1 cellular context compared by ENCODE assay signal in genomic region chr19:51926784-51927741, GRCh38.
TF ChIP-seq lines count a peak whose summit lies in the region.

ZNF613 (plus strand) TSS chr19:51927472; CDS start chr19:51936221, 8,749 bp downstream.

TF ChIP-seq in HepG2, 621 proteins besides CTCF, POLR2A, EP300 and RAD21 (continued from another document and continues in another):
- TF ChIP-seq PRDM15 (CRISPR knock-in tag; IDR thresholded peaks at IDR 0.05) = no peak
- no peak for TF ChIP-seq RFX1 (IDR thresholded peaks at IDR 0.05)
- TF ChIP-seq HES4 (CRISPR knock-in tag; IDR thresholded peaks at IDR 0.05; ENCODE audit: borderline replicate concordance) = no peak
- TF ChIP-seq SRY (CRISPR knock-in tag; IDR thresholded peaks at IDR 0.05) = no peak; the same call in 1 of the 2 replicates
- no peak for TF ChIP-seq ZNF276 (CRISPR knock-in tag; IDR thresholded peaks at IDR 0.05; ENCODE audit: low read depth)
- no peak for TF ChIP-seq TERF1 (CRISPR knock-in tag; IDR thresholded peaks at IDR 0.05)
- no peak; the same call in 1 of the 2 replicates for TF ChIP-seq ZNF232 (CRISPR knock-in tag; IDR thresholded peaks at IDR 0.05; ENCODE audit: borderline replicate concordance)
- no peak for TF ChIP-seq ZNF34 (CRISPR knock-in tag; IDR thresholded peaks at IDR 0.05; ENCODE audit: borderline replicate concordance)
- TF ChIP-seq ZSCAN9 (CRISPR knock-in tag; IDR thresholded peaks at IDR 0.05; ENCODE audit: borderline replicate concordance) = 0 out of 2 replicates have a peak, but pooled peaks have one; percentile 16
- TF ChIP-seq KDM6A (CRISPR knock-in tag; IDR thresholded peaks at IDR 0.05; ENCODE audit: low read depth) = no peak
- no peak for TF ChIP-seq HNRNPL (IDR thresholded peaks at IDR 0.05; ENCODE audit: low read depth, low read length)
- TF ChIP-seq ZBTB3 (CRISPR knock-in tag; IDR thresholded peaks at IDR 0.05; ENCODE audit: borderline replicate concordance, low read depth) = no peak
- TF ChIP-seq ATM (IDR thresholded peaks at IDR 0.05; ENCODE audit: borderline replicate concordance) = no peak
- TF ChIP-seq HOXD1 (CRISPR knock-in tag; IDR thresholded peaks at IDR 0.05) = no peak
- TF ChIP-seq MAZ (IDR thresholded peaks at IDR 0.05; ENCODE audit: borderline replicate concordance, low read depth, low read length) = no peak
- no peak for TF ChIP-seq MAZ (CRISPR knock-in tag; IDR thresholded peaks at IDR 0.05; ENCODE audit: low read depth)
- no peak for TF ChIP-seq ZFP36L2 (CRISPR knock-in tag; IDR thresholded peaks at IDR 0.05)
- TF ChIP-seq SRSF9 (IDR thresholded peaks at IDR 0.05; ENCODE audit: borderline replicate concordance, insufficient read depth, low read depth, low read length, poor library complexity, severe bottlenecking) = no peak
- TF ChIP-seq ZNF296 (CRISPR knock-in tag; conservative IDR thresholded peaks at IDR 0.05) = no peak
- peak; percentile 38 for TF ChIP-seq TAF1 (CRISPR knock-in tag; IDR thresholded peaks at IDR 0.05)
- TF ChIP-seq GATA4 (IDR thresholded peaks at IDR 0.05; ENCODE audit: borderline replicate concordance, low read depth) = 0 out of 2 replicates have a peak, but pooled peaks have one; percentile 27
- no peak for TF ChIP-seq NFIB (CRISPR knock-in tag; IDR thresholded peaks at IDR 0.05; ENCODE audit: borderline replicate concordance)
- no peak for TF ChIP-seq LBX2 (CRISPR knock-in tag; IDR thresholded peaks at IDR 0.05; ENCODE audit: borderline replicate concordance)
- no peak for TF ChIP-seq ZNF589 (CRISPR knock-in tag; conservative IDR thresholded peaks at IDR 0.05)
- TF ChIP-seq ZMAT3 (CRISPR knock-in tag; conservative IDR thresholded peaks at IDR 0.05) = no peak
- TF ChIP-seq PAWR (CRISPR knock-in tag; IDR thresholded peaks at IDR 0.05; ENCODE audit: borderline replicate concordance) = no peak
- no peak for TF ChIP-seq BATF2 (CRISPR knock-in tag; IDR thresholded peaks at IDR 0.05)
- no peak for TF ChIP-seq ZNF468 (CRISPR knock-in tag; IDR thresholded peaks at IDR 0.05)
- no peak for TF ChIP-seq ZNF333 (CRISPR knock-in tag; IDR thresholded peaks at IDR 0.05; ENCODE audit: borderline replicate concordance)
- TF ChIP-seq SYNCRIP (IDR thresholded peaks at IDR 0.05; ENCODE audit: insufficient read depth, low read depth, low read length) = no peak
- peak; percentile 42; the same call in 1 of the 2 replicates for TF ChIP-seq UBTF (CRISPR knock-in tag; IDR thresholded peaks at IDR 0.05)
- TF ChIP-seq ZSCAN21 (CRISPR knock-in tag; IDR thresholded peaks at IDR 0.05; ENCODE audit: borderline replicate concordance) = no peak
- no peak for TF ChIP-seq NPAS2 (CRISPR knock-in tag; IDR thresholded peaks at IDR 0.05; ENCODE audit: borderline replicate concordance)
- TF ChIP-seq ZNF883 (CRISPR knock-in tag; IDR thresholded peaks at IDR 0.05; ENCODE audit: not compliant biosample characterization) = no peak
- no peak for TF ChIP-seq RERE (CRISPR knock-in tag; IDR thresholded peaks at IDR 0.05; ENCODE audit: low read depth)
- no peak for TF ChIP-seq ZBTB4 (CRISPR knock-in tag; IDR thresholded peaks at IDR 0.05; ENCODE audit: borderline replicate concordance)
- no peak for TF ChIP-seq ARID2 (CRISPR knock-in tag; IDR thresholded peaks at IDR 0.05; ENCODE audit: borderline replicate concordance)
- TF ChIP-seq JUNB (CRISPR knock-in tag; IDR thresholded peaks at IDR 0.05; ENCODE audit: borderline replicate concordance) = no peak; the same call in 1 of the 2 replicates
- no peak for TF ChIP-seq ZNF629 (CRISPR knock-in tag; conservative IDR thresholded peaks at IDR 0.05)
- no peak for TF ChIP-seq ZNF367 (CRISPR knock-in tag; IDR thresholded peaks at IDR 0.05; ENCODE audit: borderline replicate concordance)
- no peak for TF ChIP-seq MTF2 (CRISPR knock-in tag; IDR thresholded peaks at IDR 0.05; ENCODE audit: borderline replicate concordance)
- no peak for TF ChIP-seq ZBTB14 (CRISPR knock-in tag; IDR thresholded peaks at IDR 0.05)
- no peak for TF ChIP-seq ZNF570 (CRISPR knock-in tag; IDR thresholded peaks at IDR 0.05; ENCODE audit: borderline replicate concordance)
